In genomic region chr2:8107162-8107561, GRCh38 we compare ENCODE assay signal across 16 cellular contexts.
"Had no signal": no experiment of that assay in that cellular context is flagged by ENCODE, and none has a peak within 500 bp of the region (broad histone marks: within the 10 kb centered on the region; RNA-seq: fewer than 3 reads in every experiment).

No MANE protein-coding gene starts in this region.

- H3K4me3 Mint-ChIP-seq: endodermal cell, type B pancreatic cell had no signal

- H3K36me3 ChIP-seq: colonic mucosa, heart left ventricle, ovary, thyroid gland had no signal

- H3K4me1 ChIP-seq: colonic mucosa, heart left ventricle had no signal

- H3K27me3 ChIP-seq: colonic mucosa, heart left ventricle, ovary, thyroid gland had no signal

- H3K27me3 Mint-ChIP-seq: type B pancreatic cell had no signal

- H3K36me3 Mint-ChIP-seq: type B pancreatic cell had no signal

- H3K27ac Mint-ChIP-seq: endodermal cell, progenitor cell of endocrine pancreas, type B pancreatic cell had no signal

- H3K4me2 ChIP-seq: smooth muscle cell had no signal

- H3K27ac ChIP-seq: colonic mucosa, heart left ventricle, ovary, thyroid gland had no signal

- H3K9me3 Mint-ChIP-seq: type B pancreatic cell had no signal

- H3K9me3 ChIP-seq: colonic mucosa, heart left ventricle, mucosa of descending colon, ovary, thyroid gland had no signal

- ATAC-seq: right cardiac atrium had no signal

- DNase-seq: colonic mucosa; effector CD4-positive, alpha-beta T cell; endodermal cell; foreskin melanocyte; heart left ventricle; hippocampal formation; mammary epithelial cell; mucosa of descending colon; ovary; right cardiac atrium; stimulated activated CD4-positive, alpha-beta T cell treated with anti-CD3 and anti-CD28 coated beads, Interleukin-2, amount 100 ng/mL, for 48 hours; stimulated activated naive CD4-positive, alpha-beta T cell treated with Interleukin-2 at 50 U/mL for 16 hours; thyroid gland had no signal

- H3K4me3 ChIP-seq: colonic mucosa, heart left ventricle, mucosa of descending colon, ovary, smooth muscle cell, thyroid gland had no signal
